ENCODE assay signal across 8 cellular contexts in the genomic region with DNA sequence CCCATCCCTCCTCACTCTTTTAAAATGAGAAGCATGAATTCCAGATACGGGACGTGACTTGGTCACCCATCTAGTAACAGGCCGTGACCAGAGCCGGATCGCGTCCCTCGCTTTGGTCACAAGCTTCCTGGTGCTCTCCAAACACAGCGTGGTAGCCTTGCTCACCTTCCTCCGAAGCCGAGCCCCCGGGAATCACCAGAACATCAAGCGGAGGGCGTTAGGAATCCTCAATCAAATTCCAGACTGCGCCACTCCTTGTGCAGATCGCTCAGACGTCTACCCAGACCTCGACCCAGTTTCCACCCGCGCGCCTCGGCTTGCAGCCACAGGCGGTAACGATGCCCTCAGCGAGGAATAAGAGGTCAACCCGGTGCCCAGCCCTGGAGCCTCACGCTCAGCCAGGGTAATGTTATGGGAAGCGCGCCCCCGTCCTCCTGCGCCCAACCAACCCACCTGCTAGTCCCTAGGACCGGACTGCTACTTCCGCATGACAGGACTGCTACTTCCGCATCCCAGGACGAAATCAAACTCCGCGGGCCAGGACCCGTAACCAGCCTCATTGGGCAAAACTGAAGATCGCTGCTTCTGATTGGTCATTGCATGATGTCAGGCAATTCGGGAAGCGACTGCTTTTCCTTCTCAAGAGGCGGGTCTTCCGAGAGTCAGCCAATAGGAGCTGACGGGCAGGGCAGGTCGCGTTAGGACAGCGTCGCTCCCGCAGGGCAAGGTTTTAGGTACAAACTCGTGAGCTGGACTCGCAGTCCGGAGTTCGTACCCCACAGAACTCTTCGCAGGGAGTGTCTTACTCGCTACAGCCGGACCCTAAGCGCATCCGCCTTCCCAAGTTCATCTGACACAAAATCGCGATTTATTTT. TPM values are rescaled to one million over a fixed set of nuclear protein-coding genes. Genes with fewer than 3 reads are reported as not detected.
A peak's percentile ranks its signal among the peaks of the same experiment; 100 is the strongest.
DNase-seq lines count a peak whose midpoint lies in the region; ATAC-seq and TF ChIP-seq lines count a peak whose summit lies in the region.

Gene MTFR2, minus strand, starts transcription at position 501 of the 875 bp plus-strand sequence. CDS start 1,212 bp downstream, outside the sequence.

- H3K27me3 ChIP-seq in IMR-90 (ENCODE audit: control insufficient read depth, insufficient read depth, low read length): no peaks in the 10 kb centered on the region

- peak within 1 kb of the TSS; percentile 79 for H3K9ac ChIP-seq in IMR-90 (ENCODE audit: low read depth, low read length)

- H2BK20ac ChIP-seq in IMR-90 (ENCODE audit: low read depth, low read length): no peak within 1 kb of the TSS

- no peak for TF ChIP-seq RAD21 in IMR-90 (IDR thresholded peaks at IDR 0.05; ENCODE audit: low read length)

- H3K4me3 ChIP-seq in IMR-90 (ENCODE audit: insufficient read depth, low read depth, low read length) (peak within 1 kb of the TSS; percentile 70), OCI-LY7 (ENCODE audit: low read depth, low read length, poor library complexity, severe bottlenecking) (peak within 1 kb of the TSS; percentile 92)

- H3K4me2 ChIP-seq in IMR-90 (ENCODE audit: low read depth, low read length) (peak within 1 kb of the TSS; percentile 93), OCI-LY7 (ENCODE audit: low read length) (peak within 1 kb of the TSS; percentile 97)

- peak within 1 kb of the TSS; percentile 26; the same call in 1 of the 2 replicates for H3K18ac ChIP-seq in IMR-90 (ENCODE audit: low read depth, low read length)

- H4K5ac ChIP-seq in IMR-90 (ENCODE audit: low read depth, low read length): peak within 1 kb of the TSS; percentile 31; the same call in 1 of the 2 replicates

- DNase-seq in DMS114 treated with DMSO at 0.1 percent for 48 hours (lab: John Stamatoyannopoulos, UW; ENCODE audit: unreplicated experiment): peak; percentile 80
- peak; percentile 99 for DNase-seq in IMR-90
- peak; percentile 99 for DNase-seq in OCI-LY7 (ENCODE audit: low spot score)
- DNase-seq in activated CD8-positive, alpha-beta memory T cell treated with anti-CD3 and anti-CD28 coated beads, Interleukin-2, amount 50 U/mL, for 48 hours: peak; percentile 90
- peak; percentile 98 for DNase-seq in epidermal melanocyte (ENCODE audit: insufficient read length, low spot score)
- DNase-seq in middle frontal gyrus (ENCODE audit: extremely low spot score, low spot score): peak; percentile 97
- peak; percentile 70 to 81 for DNase-seq in stimulated activated CD8-positive, alpha-beta memory T cell treated with anti-CD3 and anti-CD28 coated beads, Interleukin-2, amount 100 ng/mL, for 1 hour (ENCODE audit: low read depth in 2 of 2)

- no peak within 1 kb of the TSS for H2AK5ac ChIP-seq in IMR-90 (ENCODE audit: low read depth, low read length)

- H4K8ac ChIP-seq in IMR-90 (ENCODE audit: low read depth in 2 of 2, low read length in 2 of 2): peak within 1 kb of the TSS; percentile 16 to 88; a peak in 3 of 4 replicates

- POLR2A ChIA-PET in IMR-90 (lab: Charles Lee; ENCODE audit: unreplicated experiment) (interaction anchor here (1.1 kb wide), 1 partner anchor 39 kb away, joined by 8 read pairs; the partner anchor contains the start of gene BCLAF1), OCI-LY7 (lab: Charles Lee) (interaction anchor here (0.6 to 8.4 kb wide), 17 partner anchors 8 to 950 kb away, joined by 3 to 99 read pairs (median 5); partner anchors contain the start of gene BCLAF1)

- H3K79me2 ChIP-seq in OCI-LY7 (ENCODE audit: insufficient read depth, low read depth, low read length): peaks cover 45% of the 10 kb centered on the region; the same call in 1 of the 2 replicates

- no TSS peak for BruUV-seq in IMR-90 (replicated peaks; lab: Mats Ljungman, UMichigan)
- TSS peak; percentile 43 for BruUV-seq in OCI-LY7 (replicated peaks; lab: Mats Ljungman, UMichigan)

- H2AK9ac ChIP-seq in IMR-90 (replicated peaks; ENCODE audit: low read depth, low read length, poor library complexity): peak within 1 kb of the TSS; percentile 11

- H2BK120ac ChIP-seq in IMR-90 (ENCODE audit: low read depth, low read length): no peak within 1 kb of the TSS

- no peaks in the 10 kb centered on the region for H3K9me3 ChIP-seq in IMR-90 (ENCODE audit: control insufficient read depth, insufficient read depth, low read length)
- H3K9me3 ChIP-seq in OCI-LY7 (ENCODE audit: low read length): peaks cover 22% of the 10 kb centered on the region; the same call in 1 of the 2 replicates

- no peaks in the 10 kb centered on the region for H4K20me1 ChIP-seq in IMR-90 (ENCODE audit: insufficient read depth, low read length)
- H4K20me1 ChIP-seq in OCI-LY7 (ENCODE audit: insufficient read depth, low read length): no peaks in the 10 kb centered on the region

- 0 out of 3 replicates have a peak within 1 kb of the TSS, but pooled peaks have one; percentile 1 for H2BK15ac ChIP-seq in IMR-90 (ENCODE audit: low read depth, low read length)

- no peaks in the 10 kb centered on the region for H3K9me2 ChIP-seq in OCI-LY7 (ENCODE audit: insufficient read depth, low read length)

- CTCF ChIA-PET in IMR-90 (lab: Yijun Ruan, JAX): interaction anchor here (0.6 to 1.2 kb wide), 4 partner anchors 39 to 752 kb away, joined by 3 read pairs; partner anchors contain the start of gene MAP7
- CTCF ChIA-PET in OCI-LY7 (lab: Charles Lee; ENCODE audit: unreplicated experiment): interaction anchor here (0.7 kb wide), 1 partner anchor 11 kb away, joined by 3 read pairs; no protein-coding TSS in a partner anchor

- peak within 1 kb of the TSS; percentile 95 for H2AFZ ChIP-seq in IMR-90 (replicated peaks; ENCODE audit: low read length, poor library complexity)
- H2AFZ ChIP-seq in OCI-LY7 (ENCODE audit: low read length): peak within 1 kb of the TSS; percentile 93

- dilution Hi-C loops in IMR-90 (cut with HindIII; ENCODE audit: low sequenced_read_pairs, unreplicated experiment): no loop called here

- TF ChIP-seq CTCF in IMR-90 (conservative IDR thresholded peaks at IDR 0.05; ENCODE audit: low read depth, low read length): no peak
- TF ChIP-seq CTCF in OCI-LY7 (conservative IDR thresholded peaks at IDR 0.05; ENCODE audit: low read length): no peak

- H3K4ac ChIP-seq in IMR-90 (ENCODE audit: low read depth, low read length): peak within 1 kb of the TSS; percentile 51

- H3K56ac ChIP-seq in IMR-90 (ENCODE audit: extremely low read depth, insufficient read depth, low read length): peak within 1 kb of the TSS; percentile 75

- peak within 1 kb of the TSS; percentile 72 for H2BK5ac ChIP-seq in IMR-90 (ENCODE audit: low read depth, low read length, poor library complexity, severe bottlenecking)

- H3K9me1 ChIP-seq in IMR-90 (ENCODE audit: insufficient read depth, low read length): no peaks in the 10 kb centered on the region

- peak; percentile 82 for TF ChIP-seq POLR2A in IMR-90 (IDR thresholded peaks at IDR 0.05; ENCODE audit: low read depth, low read length)

- H3K27ac ChIP-seq in IMR-90 (ENCODE audit: insufficient read depth, low read length) (peak within 1 kb of the TSS; percentile 62), OCI-LY7 (ENCODE audit: low read depth, low read length, poor library complexity, severe bottlenecking) (peak within 1 kb of the TSS; percentile 46)

- H3K79me1 ChIP-seq in IMR-90 (ENCODE audit: low read depth in 1 of 2, low read length in 2 of 2): peaks cover 3 to 14% of the 10 kb centered on the region in 2 experiments; a peak in 3 of 4 replicates

- peak within 1 kb of the TSS; percentile 65 for H3K14ac ChIP-seq in IMR-90 (replicated peaks; ENCODE audit: low read depth, low read length)

- intact Hi-C loops in IMR-90 (cut with micrococcal nuclease): loop anchor here (5.0 kb wide), 1 partner anchor 297 kb away; no protein-coding TSS in a partner anchor
- intact Hi-C loops in OCI-LY7 (cut with micrococcal nuclease; ENCODE audit: unreplicated experiment): loop anchor here (1.0 to 5.0 kb wide), 2 partner anchors 39 to 1198 kb away; partner anchors contain the start of genes BCLAF1 and HBS1L

- peak; percentile 97 for ATAC-seq in GM21529 (IDR thresholded peaks at IDR 0.05; ENCODE audit: unreplicated experiment)
- peak; percentile 93 for ATAC-seq in IMR-90 (ENCODE audit: low read depth)

- no peaks in the 10 kb centered on the region for H3K36me3 ChIP-seq in IMR-90 (ENCODE audit: control insufficient read depth, insufficient read depth, low read length)
- H3K36me3 ChIP-seq in OCI-LY7 (ENCODE audit: insufficient read depth, low read length): peaks cover 43% of the 10 kb centered on the region

- peak within 1 kb of the TSS; percentile 33; the same call in 1 of the 2 replicates for H4K91ac ChIP-seq in IMR-90 (ENCODE audit: insufficient read depth, low read depth, low read length)

- 0% methylated on average over 9 of the region's 59 CpGs; no CpG with 5 or more reads in 1 of the 2 experiments for WGBS in IMR-90 (ENCODE audit: extremely low coverage in 2 of 2, insufficient read length in 1 of 2), 2 experiments

- peak within 1 kb of the TSS; percentile 52 for H3K23ac ChIP-seq in IMR-90 (ENCODE audit: low read depth, low read length)

- in situ Hi-C loops in IMR-90 (cut with MboI; ENCODE audit: low sequenced_read_pairs): no loop called here

- H3K4me1 ChIP-seq in IMR-90 (ENCODE audit: control insufficient read depth, insufficient read depth, low read length): no peaks in the 10 kb centered on the region
- peaks cover 9% of the 10 kb centered on the region for H3K4me1 ChIP-seq in OCI-LY7 (ENCODE audit: insufficient read depth, low read length, poor library complexity, severe bottlenecking)

TF ChIP-seq in IMR-90, 13 proteins besides CTCF, POLR2A, EP300 and RAD21 (continues in another document):
- TF ChIP-seq, protein P1, sequence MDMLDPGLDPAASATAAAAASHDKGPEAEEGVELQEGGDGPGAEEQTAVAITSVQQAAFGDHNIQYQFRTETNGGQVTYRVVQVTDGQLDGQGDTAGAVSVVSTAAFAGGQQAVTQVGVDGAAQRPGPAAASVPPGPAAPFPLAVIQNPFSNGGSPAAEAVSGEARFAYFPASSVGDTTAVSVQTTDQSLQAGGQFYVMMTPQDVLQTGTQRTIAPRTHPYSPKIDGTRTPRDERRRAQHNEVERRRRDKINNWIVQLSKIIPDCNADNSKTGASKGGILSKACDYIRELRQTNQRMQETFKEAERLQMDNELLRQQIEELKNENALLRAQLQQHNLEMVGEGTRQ (IDR thresholded peaks at IDR 0.05; ENCODE audit: low read depth, low read length): no peak
- no peak for TF ChIP-seq CHD1 (IDR thresholded peaks at IDR 0.05; ENCODE audit: low read depth, low read length)
- TF ChIP-seq FOS (IDR thresholded peaks at IDR 0.05; ENCODE audit: low read depth, low read length): peak; percentile 76
- no peak for TF ChIP-seq BHLHE40 (IDR thresholded peaks at IDR 0.05; ENCODE audit: low read depth, low read length)
- TF ChIP-seq MXI1 (IDR thresholded peaks at IDR 0.05; ENCODE audit: borderline replicate concordance, low read depth, low read length): peak; percentile 100
- no peak for TF ChIP-seq RCOR1 (IDR thresholded peaks at IDR 0.05; ENCODE audit: insufficient replicate concordance, low read length)
- no peak for TF ChIP-seq SMC3 (IDR thresholded peaks at IDR 0.05; ENCODE audit: low read depth, low read length)

RNA-seq across cellular contexts. Expression of gene MTFR2, which starts in this region (rescaled TPM):
- total RNA-seq in IMR-90 (2012; rRNA removed): 0.72 and 1.9 TPM in 2 replicates
- polyA plus RNA-seq in IMR-90 (2012; rRNA removed): 6.0 and 7.2 TPM in 2 replicates
- 2.5 and 6.4 TPM in 2 replicates for polyA plus RNA-seq in IMR-90 (2012; cell fraction: cytosol; rRNA removed)
- polyA plus RNA-seq in IMR-90 (2012; cell fraction: nucleus; rRNA removed; ENCODE audit: low replicate concordance): 1.6 and 4.7 TPM in 2 replicates
- 9.3 and 10.4 TPM in 2 replicates for total RNA-seq in OCI-LY7 (2014; rRNA removed; shearing (Covaris generic))
- 26.6 and 32.9 TPM in 2 replicates for total RNA-seq in OCI-LY7 (2022)

Comparison
In these comparisons a context has a peak if more than half of its experiments do, and no peak if none do; other contexts are left out.
1. Peak in every context shown above with its lines: DNase-seq, ATAC-seq, H3K4me3 ChIP-seq and H3K27ac ChIP-seq.